8 cellular contexts compared by ENCODE assay signal in the genomic region with DNA sequence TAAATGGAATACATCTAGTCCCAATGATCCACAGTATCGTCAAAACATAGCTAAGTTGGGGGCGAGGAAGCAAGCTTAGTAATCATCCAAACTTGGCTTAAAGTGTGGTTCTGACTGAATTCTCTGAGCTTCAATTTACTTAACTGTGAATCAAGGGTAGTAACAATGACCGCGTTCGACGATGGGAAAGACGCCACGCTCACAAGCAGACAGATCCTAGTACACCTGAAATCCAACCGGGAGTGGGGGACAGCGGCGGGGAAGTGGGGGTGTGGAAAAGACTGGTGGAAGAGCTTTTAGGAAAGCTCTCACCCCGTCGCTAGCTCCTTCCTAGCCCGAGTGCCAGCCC.
DNase-seq lines count a peak whose midpoint lies in the region; ATAC-seq and TF ChIP-seq lines count a peak whose summit lies in the region.

No MANE protein-coding gene starts in this region.

- peak overlapping the region; percentile 88 for H3K4me2 ChIP-seq in OCI-LY1 (ENCODE audit: low read length)

- peaks cover 6% of the 10 kb centered on the region for H3K4me1 ChIP-seq in OCI-LY1 (ENCODE audit: insufficient read depth, low read length, severe bottlenecking)
- H3K4me1 ChIP-seq in endocrine pancreas (ENCODE audit: control insufficient read depth, insufficient read depth, low read length): peaks cover 7% of the 10 kb centered on the region
- H3K4me1 ChIP-seq in neutrophil (ENCODE audit: control insufficient read depth in 1 of 2, insufficient read depth in 1 of 2, low read depth in 1 of 2, low read length in 1 of 2): peaks cover 14 to 18% of the 10 kb centered on the region in 2 experiments

- DNase-seq in putamen (ENCODE audit: low spot score) (no peak), HK-2 (ENCODE audit: unreplicated experiment) (no peak)

- H3K9me3 ChIP-seq in OCI-LY1 (ENCODE audit: low read length) (no peaks in the 10 kb centered on the region), endocrine pancreas (ENCODE audit: control insufficient read depth, low read length) (no peaks in the 10 kb centered on the region), neutrophil (no peaks in the 10 kb centered on the region)

- peak overlapping the region; percentile 71 for H3K9ac ChIP-seq in OCI-LY1 (ENCODE audit: low read length)
- H3K9ac ChIP-seq in endocrine pancreas (ENCODE audit: control insufficient read depth, insufficient read depth, low read length): peak overlapping the region; percentile 90

- TF ChIP-seq CTCF in 22Rv1 (IDR thresholded peaks at IDR 0.05) (no peak), OCI-LY1 (IDR thresholded peaks at IDR 0.05; ENCODE audit: low read length) (no peak), neutrophil (IDR thresholded peaks at IDR 0.05) (no peak)

- H3K9me2 ChIP-seq in OCI-LY1 (ENCODE audit: low read depth, low read length): no peaks in the 10 kb centered on the region

- H3K27ac ChIP-seq in 22Rv1: peak overlapping the region; percentile 87
- no peak overlapping the region for H3K27ac ChIP-seq in OCI-LY1 (ENCODE audit: low read depth, low read length, poor library complexity, severe bottlenecking)
- no peak overlapping the region for H3K27ac ChIP-seq in neutrophil

- no peaks in the 10 kb centered on the region for H3K27me3 ChIP-seq in OCI-LY1 (ENCODE audit: insufficient read depth, low read length)
- H3K27me3 ChIP-seq in endocrine pancreas (ENCODE audit: control insufficient read depth, insufficient read depth, low read length): no peaks in the 10 kb centered on the region
- H3K27me3 ChIP-seq in neutrophil: peaks cover 58% of the 10 kb centered on the region

- H3K36me3 ChIP-seq in OCI-LY1 (ENCODE audit: insufficient read depth, low read length) (no peaks in the 10 kb centered on the region; the same call in 1 of the 2 replicates), endocrine pancreas (ENCODE audit: control insufficient read depth, insufficient read depth, low read length) (no peaks in the 10 kb centered on the region), neutrophil (no peaks in the 10 kb centered on the region)

- peaks cover 36% of the 10 kb centered on the region for H3K79me2 ChIP-seq in OCI-LY1 (ENCODE audit: insufficient read depth, low read length)

- no peaks in the 10 kb centered on the region for H3F3A ChIP-seq in OCI-LY1 (ENCODE audit: insufficient read depth, low read length)

- H3K4me3 ChIP-seq in OCI-LY1 (ENCODE audit: low read depth, low read length, poor library complexity, severe bottlenecking) (peak overlapping the region; percentile 80), endocrine pancreas (ENCODE audit: control insufficient read depth, insufficient read depth, low read length) (peak overlapping the region; percentile 91), neutrophil (ENCODE audit: low read depth in 1 of 2, low read length in 1 of 2) (peak overlapping the region; percentile 64 to 77)

- ATAC-seq in GM18907 (IDR thresholded peaks at IDR 0.05; ENCODE audit: unreplicated experiment) (peak; percentile 26), GM18861 (IDR thresholded peaks at IDR 0.05; ENCODE audit: unreplicated experiment) (no peak)

- no peak overlapping the region for H2AFZ ChIP-seq in OCI-LY1 (ENCODE audit: low read length)

- no peaks in the 10 kb centered on the region for H4K20me1 ChIP-seq in OCI-LY1 (ENCODE audit: insufficient read depth, low read length)
